Comparison of ENCODE assay signal across 8 cellular contexts in the genomic region with DNA sequence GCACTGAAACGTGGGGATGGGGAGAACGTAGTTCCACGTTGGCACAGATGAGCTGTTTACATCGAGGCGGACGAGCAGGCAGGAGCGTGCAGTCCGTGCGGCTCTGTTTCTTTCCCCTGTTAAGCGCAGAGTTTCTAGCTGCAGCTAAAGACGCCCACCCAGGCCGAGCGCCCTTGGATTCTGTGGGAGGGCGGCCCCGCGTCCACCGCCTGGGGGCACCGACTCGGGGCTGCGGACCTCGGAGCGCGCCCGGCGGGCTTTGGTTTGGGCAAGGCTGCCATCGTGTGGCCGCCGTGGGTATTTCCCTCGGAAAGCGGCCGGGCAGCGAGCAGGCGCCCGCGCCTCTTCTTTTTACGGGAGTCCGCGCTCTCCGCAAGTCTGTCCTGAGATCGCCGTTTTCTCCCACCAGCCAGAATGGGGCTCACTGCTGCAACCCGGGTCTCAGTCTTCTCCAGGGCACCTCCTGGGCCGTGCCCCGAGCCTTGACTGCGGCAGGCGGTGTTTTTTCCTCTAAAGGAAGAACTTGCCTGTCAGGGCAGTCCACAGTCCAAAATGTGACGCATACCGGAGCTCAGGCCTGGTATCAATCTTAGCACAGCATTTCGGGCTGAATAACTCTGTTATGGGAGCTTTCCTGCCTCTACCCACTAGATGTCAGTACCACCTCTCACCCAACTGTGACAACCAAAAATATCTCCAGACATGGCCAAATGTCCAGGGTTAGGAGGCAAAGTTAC.
DNase-seq lines count a peak whose midpoint lies in the region; ATAC-seq and TF ChIP-seq lines count a peak whose summit lies in the region.

No MANE protein-coding gene starts in this region.

- POLR2A ChIA-PET in CD4-positive, alpha-beta T cell (lab: Charles Lee): no interaction called here

- peak overlapping the region; percentile 20 for H2AFZ ChIP-seq in parathyroid adenoma

- H3K79me2 ChIP-seq in parathyroid adenoma: no peaks in the 10 kb centered on the region

- peak; percentile 83 for TF ChIP-seq CTCF in CD4-positive, alpha-beta T cell (IDR thresholded peaks at IDR 0.05)
- TF ChIP-seq CTCF in parathyroid adenoma (IDR thresholded peaks at IDR 0.05) (peak; percentile 30), type B pancreatic cell (conservative IDR thresholded peaks at IDR 0.05) (peak; percentile 93)

- H3K36me3 ChIP-seq in SJSA1 (no peaks in the 10 kb centered on the region), parathyroid adenoma (ENCODE audit: control insufficient read depth, insufficient read depth, low read length) (no peaks in the 10 kb centered on the region)

- peaks cover 39% of the 10 kb centered on the region for H3K27me3 ChIP-seq in CD4-positive, alpha-beta T cell (ENCODE audit: control insufficient read depth, insufficient read depth, low read length)
- H3K27me3 ChIP-seq in SJSA1 (replicated peaks): peaks cover 18% of the 10 kb centered on the region
- no peaks in the 10 kb centered on the region for H3K27me3 ChIP-seq in parathyroid adenoma (ENCODE audit: control insufficient read depth, insufficient read depth, low read length)

- no peaks in the 10 kb centered on the region for H3K9me3 Mint-ChIP-seq in CD4-positive, alpha-beta T cell
- no peaks in the 10 kb centered on the region for H3K9me3 Mint-ChIP-seq in activated naive CD8-positive, alpha-beta T cell (ENCODE audit: low read depth)
- H3K9me3 Mint-ChIP-seq in type B pancreatic cell: no peaks in the 10 kb centered on the region

- H3K4me3 ChIP-seq in SJSA1 (peak overlapping the region; percentile 33), parathyroid adenoma (ENCODE audit: low read depth, low read length) (no peak overlapping the region)

- no peak overlapping the region for H3K9ac ChIP-seq in parathyroid adenoma

- intact Hi-C loops in CD4-positive, alpha-beta T cell (cut with DNase I, micrococcal nuclease): no loop called here
- intact Hi-C loops in Right ventricle myocardium superior (cut with DNase I): loop anchor here (10.0 kb wide), 1 partner anchor 524 kb away; no protein-coding TSS in a partner anchor

- no peak overlapping the region for H3K27ac Mint-ChIP-seq in CD4-positive, alpha-beta T cell
- no peak overlapping the region for H3K27ac Mint-ChIP-seq in activated naive CD8-positive, alpha-beta T cell
- H3K27ac Mint-ChIP-seq in type B pancreatic cell: peak overlapping the region; percentile 54

- no peaks in the 10 kb centered on the region for H3K9me3 ChIP-seq in CD4-positive, alpha-beta T cell (ENCODE audit: control insufficient read depth, low read length)
- no peaks in the 10 kb centered on the region for H3K9me3 ChIP-seq in SJSA1 (replicated peaks)
- no peaks in the 10 kb centered on the region for H3K9me3 ChIP-seq in parathyroid adenoma (ENCODE audit: control insufficient read depth, low read length)

- H3K4me1 Mint-ChIP-seq in CD4-positive, alpha-beta T cell (ENCODE audit: low read depth): peaks cover 7% of the 10 kb centered on the region
- peaks cover 6% of the 10 kb centered on the region for H3K4me1 Mint-ChIP-seq in activated naive CD8-positive, alpha-beta T cell (ENCODE audit: low read depth)
- no peaks in the 10 kb centered on the region for H3K4me1 Mint-ChIP-seq in type B pancreatic cell (ENCODE audit: unreplicated experiment)

- CTCF ChIA-PET in CD4-positive, alpha-beta T cell (lab: Charles Lee): interaction anchor here (1.0 to 2.1 kb wide), 2 partner anchors 13 to 117 kb away, joined by 3 to 8 read pairs; no protein-coding TSS in a partner anchor

- H3K4me2 ChIP-seq in parathyroid adenoma (ENCODE audit: low read length): no peak overlapping the region

- ATAC-seq in CD4-positive, alpha-beta T cell (ENCODE audit: poor library complexity): peak; percentile 64
- peak; percentile 94 for ATAC-seq in GM19351 (IDR thresholded peaks at IDR 0.05; ENCODE audit: unreplicated experiment)
- peak; percentile 71 for ATAC-seq in HG03439 (IDR thresholded peaks at IDR 0.05; ENCODE audit: unreplicated experiment)
- peak; percentile 95 for ATAC-seq in Right ventricle myocardium superior (ENCODE audit: poor library complexity)

- peak; percentile 21 to 71 (median 48) for DNase-seq in CD4-positive, alpha-beta T cell
- DNase-seq in SJSA1 (ENCODE audit: low read depth in 1 of 2, low spot score in 2 of 2) (peak; percentile 67 to 76), Right ventricle myocardium superior (peak; percentile 82), type B pancreatic cell (ENCODE audit: extremely low spot score, unreplicated experiment) (peak; percentile 88)

- H3K4me1 ChIP-seq in SJSA1 (replicated peaks): peaks cover 8% of the 10 kb centered on the region
- no peaks in the 10 kb centered on the region for H3K4me1 ChIP-seq in parathyroid adenoma

- no peaks in the 10 kb centered on the region for H3K36me3 Mint-ChIP-seq in CD4-positive, alpha-beta T cell (ENCODE audit: low read depth)
- H3K36me3 Mint-ChIP-seq in activated naive CD8-positive, alpha-beta T cell: no peaks in the 10 kb centered on the region
- H3K36me3 Mint-ChIP-seq in type B pancreatic cell: no peaks in the 10 kb centered on the region

- peaks cover 74% of the 10 kb centered on the region for H3K27me3 Mint-ChIP-seq in CD4-positive, alpha-beta T cell
- peaks cover 37% of the 10 kb centered on the region for H3K27me3 Mint-ChIP-seq in activated naive CD8-positive, alpha-beta T cell
- peaks cover 78% of the 10 kb centered on the region for H3K27me3 Mint-ChIP-seq in type B pancreatic cell

- H3K4me3 Mint-ChIP-seq in CD4-positive, alpha-beta T cell: peak overlapping the region; percentile 42
- H3K4me3 Mint-ChIP-seq in activated naive CD8-positive, alpha-beta T cell: peak overlapping the region; percentile 47
- peak overlapping the region; percentile 85 for H3K4me3 Mint-ChIP-seq in type B pancreatic cell

- no peak overlapping the region for H3K27ac ChIP-seq in CD4-positive, alpha-beta T cell (ENCODE audit: low read depth, low read length)
- H3K27ac ChIP-seq in SJSA1 (no peak overlapping the region), parathyroid adenoma (no peak overlapping the region)

Comparison
In these comparisons a context has a peak if more than half of its experiments do, and no peak if none do; other contexts are left out.
1. CTCF ChIP-seq: peak in every context shown above with its lines; median percentile 93 in type B pancreatic cell; 83 in CD4-positive, alpha-beta T cell; 30 in parathyroid adenoma.